Comparison of ENCODE assay signal across 1 cellular context in the genomic region with DNA sequence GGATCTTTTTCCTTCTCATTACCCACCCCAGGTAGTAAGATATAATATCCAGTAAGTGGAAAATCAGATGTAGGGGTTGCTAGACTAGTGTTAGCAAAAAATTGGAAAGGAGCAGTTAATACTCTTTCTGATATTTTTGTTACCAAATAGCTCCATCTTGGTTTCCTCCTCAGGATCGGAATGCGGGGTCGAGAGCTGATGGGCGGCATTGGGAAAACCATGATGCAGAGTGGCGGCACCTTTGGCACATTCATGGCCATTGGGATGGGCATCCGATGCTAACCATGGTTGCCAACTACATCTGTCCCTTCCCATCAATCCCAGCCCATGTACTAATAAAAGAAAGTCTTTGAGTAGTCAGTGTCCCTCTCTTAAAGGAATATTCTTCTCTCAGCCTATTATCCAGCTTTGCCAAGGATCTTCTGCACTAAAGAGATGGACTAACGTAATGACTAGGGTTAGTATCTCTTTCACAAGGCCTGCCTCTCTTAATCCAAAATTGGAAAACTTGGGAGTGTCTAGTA.
TF ChIP-seq lines count a peak whose summit lies in the region.

No MANE protein-coding gene starts in this region.

TF ChIP-seq in HepG2, 621 proteins besides CTCF, POLR2A, EP300 and RAD21 (continued from another document and continues in another):
- TF ChIP-seq, protein P1, sequence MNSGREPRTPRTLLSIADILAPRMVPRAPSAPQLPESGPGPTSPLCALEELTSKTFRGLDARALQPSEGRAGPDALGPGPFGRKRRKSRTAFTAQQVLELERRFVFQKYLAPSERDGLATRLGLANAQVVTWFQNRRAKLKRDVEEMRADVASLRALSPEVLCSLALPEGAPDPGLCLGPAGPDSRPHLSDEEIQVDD (CRISPR knock-in tag; IDR thresholded peaks at IDR 0.05; ENCODE audit: borderline replicate concordance): no peak
- TF ChIP-seq ZSCAN21 (CRISPR knock-in tag; IDR thresholded peaks at IDR 0.05; ENCODE audit: borderline replicate concordance) (no peak), NONO (IDR thresholded peaks at IDR 0.05) (no peak), NONO (CRISPR knock-in tag; conservative IDR thresholded peaks at IDR 0.05) (no peak), ZNF136 (CRISPR knock-in tag; IDR thresholded peaks at IDR 0.05; ENCODE audit: low read depth) (0 out of 2 replicates have a peak, but pooled peaks have one; percentile 61), ZC3H13 (CRISPR knock-in tag; IDR thresholded peaks at IDR 0.05) (no peak), ZNF784 (CRISPR knock-in tag; IDR thresholded peaks at IDR 0.05; ENCODE audit: borderline replicate concordance) (0 out of 2 replicates have a peak, but pooled peaks have one; percentile 45), KDM3A (CRISPR knock-in tag; IDR thresholded peaks at IDR 0.05; ENCODE audit: low read depth) (no peak), PCBP2 (optimal IDR thresholded peaks at IDR 0.05; ENCODE audit: low read depth, low read length, poor library complexity, severe bottlenecking) (no peak), ZNF317 (CRISPR knock-in tag; IDR thresholded peaks at IDR 0.05) (0 out of 2 replicates have a peak, but pooled peaks have one; percentile 16), FOXO4 (CRISPR knock-in tag; conservative IDR thresholded peaks at IDR 0.05) (no peak), TRIM24 (CRISPR knock-in tag; IDR thresholded peaks at IDR 0.05) (no peak), ZNF619 (CRISPR knock-in tag; IDR thresholded peaks at IDR 0.05) (no peak), CEBPB (IDR thresholded peaks at IDR 0.05; ENCODE audit: borderline replicate concordance, low read depth, low read length) (no peak), SALL1 (CRISPR knock-in tag; IDR thresholded peaks at IDR 0.05) (peak; percentile 10; the same call in 1 of the 2 replicates), CHD4 (IDR thresholded peaks at IDR 0.05; ENCODE audit: borderline replicate concordance, low read length) (no peak), ZSCAN31 (CRISPR knock-in tag; IDR thresholded peaks at IDR 0.05; ENCODE audit: low read depth) (0 out of 2 replicates have a peak, but pooled peaks have one; percentile 53), RBFOX2 (IDR thresholded peaks at IDR 0.05; ENCODE audit: low read depth, low read length) (peak; percentile 43), ZNF101 (CRISPR knock-in tag; IDR thresholded peaks at IDR 0.05; ENCODE audit: borderline replicate concordance, low read depth) (no peak), ZNF12 (CRISPR knock-in tag; IDR thresholded peaks at IDR 0.05) (no peak), ZNF432 (CRISPR knock-in tag; IDR thresholded peaks at IDR 0.05; ENCODE audit: borderline replicate concordance) (no peak), NFE2L2 (IDR thresholded peaks at IDR 0.05; ENCODE audit: low read length) (no peak), ZNF230 (CRISPR knock-in tag; IDR thresholded peaks at IDR 0.05) (no peak; the same call in 1 of the 2 replicates), PLRG1 (conservative IDR thresholded peaks at IDR 0.05) (no peak), ZNF10 (CRISPR knock-in tag; IDR thresholded peaks at IDR 0.05; ENCODE audit: borderline replicate concordance, low read depth) (no peak), ZBTB21 (CRISPR knock-in tag; IDR thresholded peaks at IDR 0.05) (no peak), ZFP62 (CRISPR knock-in tag; IDR thresholded peaks at IDR 0.05) (no peak), XRCC5 (optimal IDR thresholded peaks at IDR 0.05; ENCODE audit: low read length) (no peak), ADNP (CRISPR knock-in tag; IDR thresholded peaks at IDR 0.05) (no peak), ATF6 (CRISPR knock-in tag; conservative IDR thresholded peaks at IDR 0.05) (no peak), CREB1 (IDR thresholded peaks at IDR 0.05) (no peak), CREB1 (CRISPR knock-in tag; IDR thresholded peaks at IDR 0.05) (no peak), ZNF430 (CRISPR knock-in tag; IDR thresholded peaks at IDR 0.05) (peak; percentile 42; the same call in 1 of the 2 replicates), MEF2D (CRISPR knock-in tag; IDR thresholded peaks at IDR 0.05) (no peak), ZNF232 (CRISPR knock-in tag; IDR thresholded peaks at IDR 0.05; ENCODE audit: borderline replicate concordance) (no peak), CREM (IDR thresholded peaks at IDR 0.05) (no peak), CREM (CRISPR knock-in tag; IDR thresholded peaks at IDR 0.05) (no peak), ZBTB25 (CRISPR knock-in tag; IDR thresholded peaks at IDR 0.05) (no peak; the same call in 1 of the 2 replicates), THAP11 (CRISPR knock-in tag; IDR thresholded peaks at IDR 0.05) (0 out of 2 replicates have a peak, but pooled peaks have one; percentile 13), ZNF407 (CRISPR knock-in tag; IDR thresholded peaks at IDR 0.05; ENCODE audit: not compliant biosample characterization) (no peak), FOSL1 (CRISPR knock-in tag; IDR thresholded peaks at IDR 0.05; ENCODE audit: borderline replicate concordance) (no peak), ZBTB20 (CRISPR knock-in tag; IDR thresholded peaks at IDR 0.05; ENCODE audit: borderline replicate concordance, low read depth) (no peak), ZNF615 (CRISPR knock-in tag; IDR thresholded peaks at IDR 0.05; ENCODE audit: borderline replicate concordance) (no peak), SRSF4 (IDR thresholded peaks at IDR 0.05; ENCODE audit: low read depth, low read length, poor library complexity, severe bottlenecking) (peak; percentile 76), ZSCAN30 (CRISPR knock-in tag; IDR thresholded peaks at IDR 0.05) (no peak), ZNF34 (CRISPR knock-in tag; IDR thresholded peaks at IDR 0.05; ENCODE audit: borderline replicate concordance) (no peak), ZNF33A (CRISPR knock-in tag; IDR thresholded peaks at IDR 0.05; ENCODE audit: borderline replicate concordance) (no peak)
- TF ChIP-seq, protein P2, sequence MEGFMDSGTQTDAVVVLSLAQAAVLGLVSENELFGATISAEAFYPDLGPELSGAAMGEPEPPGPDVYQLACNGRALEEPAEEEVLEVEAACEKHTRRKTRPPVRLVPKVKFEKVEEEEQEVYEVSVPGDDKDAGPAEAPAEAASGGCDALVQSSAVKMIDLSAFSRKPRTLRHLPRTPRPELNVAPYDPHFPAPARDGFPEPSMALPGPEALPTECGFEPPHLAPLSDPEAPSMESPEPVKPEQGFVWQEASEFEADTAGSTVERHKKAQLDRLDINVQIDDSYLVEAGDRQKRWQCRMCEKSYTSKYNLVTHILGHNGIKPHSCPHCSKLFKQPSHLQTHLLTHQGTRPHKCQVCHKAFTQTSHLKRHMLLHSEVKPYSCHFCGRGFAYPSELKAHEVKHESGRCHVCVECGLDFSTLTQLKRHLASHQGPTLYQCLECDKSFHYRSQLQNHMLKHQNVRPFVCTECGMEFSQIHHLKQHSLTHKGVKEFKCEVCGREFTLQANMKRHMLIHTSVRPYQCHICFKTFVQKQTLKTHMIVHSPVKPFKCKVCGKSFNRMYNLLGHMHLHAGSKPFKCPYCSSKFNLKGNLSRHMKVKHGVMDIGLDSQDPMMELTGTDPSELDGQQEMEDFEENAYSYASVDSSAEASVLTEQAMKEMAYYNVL (CRISPR knock-in tag; IDR thresholded peaks at IDR 0.05; ENCODE audit: borderline replicate concordance): no peak
- TF ChIP-seq, protein P3, sequence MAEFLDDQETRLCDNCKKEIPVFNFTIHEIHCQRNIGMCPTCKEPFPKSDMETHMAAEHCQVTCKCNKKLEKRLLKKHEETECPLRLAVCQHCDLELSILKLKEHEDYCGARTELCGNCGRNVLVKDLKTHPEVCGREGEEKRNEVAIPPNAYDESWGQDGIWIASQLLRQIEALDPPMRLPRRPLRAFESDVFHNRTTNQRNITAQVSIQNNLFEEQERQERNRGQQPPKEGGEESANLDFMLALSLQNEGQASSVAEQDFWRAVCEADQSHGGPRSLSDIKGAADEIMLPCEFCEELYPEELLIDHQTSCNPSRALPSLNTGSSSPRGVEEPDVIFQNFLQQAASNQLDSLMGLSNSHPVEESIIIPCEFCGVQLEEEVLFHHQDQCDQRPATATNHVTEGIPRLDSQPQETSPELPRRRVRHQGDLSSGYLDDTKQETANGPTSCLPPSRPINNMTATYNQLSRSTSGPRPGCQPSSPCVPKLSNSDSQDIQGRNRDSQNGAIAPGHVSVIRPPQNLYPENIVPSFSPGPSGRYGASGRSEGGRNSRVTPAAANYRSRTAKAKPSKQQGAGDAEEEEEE (CRISPR knock-in tag; IDR thresholded peaks at IDR 0.05; ENCODE audit: borderline replicate concordance): no peak
